In genomic region chr7:35624299-35625186, GRCh38 we compare ENCODE assay signal across 8 cellular contexts.
DNase-seq lines count a peak whose midpoint lies in the region; ATAC-seq and TF ChIP-seq lines count a peak whose summit lies in the region.

No MANE protein-coding gene starts in this region.

- no peaks in the 10 kb centered on the region for H3K27me3 Mint-ChIP-seq in CD8-positive, alpha-beta T cell (ENCODE audit: low read depth)
- no peaks in the 10 kb centered on the region for H3K27me3 Mint-ChIP-seq in activated CD8-positive, alpha-beta memory T cell treated with anti-CD3 and anti-CD28 coated beads, Interleukin-2, amount 10 ng/mL, durations not matched to agents 7 days and 5 days

- no peak overlapping the region for H3K27ac ChIP-seq in CD8-positive, alpha-beta T cell (ENCODE audit: low read depth, low read length)
- no peak overlapping the region for H3K27ac ChIP-seq in neural cell (ENCODE audit: low read length)

- CTCF ChIA-PET in CD8-positive, alpha-beta T cell (lab: Charles Lee) = interaction anchor here (0.7 to 2.6 kb wide), 25 partner anchors 9 to 584 kb away, joined by 3 to 16 read pairs (median 5); no protein-coding TSS in a partner anchor
- CTCF ChIA-PET in activated CD8-positive, alpha-beta memory T cell treated with anti-CD3 and anti-CD28 coated beads, Interleukin-2, amount 10 ng/mL, durations not matched to agents 7 days and 5 days (lab: Charles Lee) = interaction anchor here (0.6 to 4.0 kb wide), 28 partner anchors 9 to 656 kb away, joined by 3 to 29 read pairs (median 4); no protein-coding TSS in a partner anchor

- no peaks in the 10 kb centered on the region for H3K36me3 ChIP-seq in CD8-positive, alpha-beta T cell (ENCODE audit: insufficient read depth, low read length)
- H3K36me3 ChIP-seq in neural cell (ENCODE audit: insufficient read depth, low read length) = no peaks in the 10 kb centered on the region

- TF ChIP-seq RAD21 in neural cell (conservative IDR thresholded peaks at IDR 0.05) = peak; percentile 84

- H4K20me1 ChIP-seq in neural cell (ENCODE audit: insufficient read depth) = no peaks in the 10 kb centered on the region

- intact Hi-C loops in CD8-positive, alpha-beta T cell (cut with DNase I, micrococcal nuclease) = loop anchor here (1.0 to 10.0 kb wide), 5 partner anchors 199 to 802 kb away; no protein-coding TSS in a partner anchor

- H3K4me1 ChIP-seq in CD8-positive, alpha-beta T cell (ENCODE audit: insufficient read depth, low read length) = no peaks in the 10 kb centered on the region

- H3K4me3 Mint-ChIP-seq in CD8-positive, alpha-beta T cell = no peak overlapping the region
- H3K4me3 Mint-ChIP-seq in activated CD8-positive, alpha-beta memory T cell treated with anti-CD3 and anti-CD28 coated beads, Interleukin-2, amount 10 ng/mL, durations not matched to agents 7 days and 5 days = no peak overlapping the region

- H2AFZ ChIP-seq in neural cell (ENCODE audit: low read depth, low read length) = no peak overlapping the region

- no peaks in the 10 kb centered on the region for H3K9me2 ChIP-seq in neural cell (ENCODE audit: insufficient read depth, low read length)

- peaks cover 3% of the 10 kb centered on the region for H3K4me1 Mint-ChIP-seq in CD8-positive, alpha-beta T cell (ENCODE audit: low read depth)
- H3K4me1 Mint-ChIP-seq in activated CD8-positive, alpha-beta memory T cell treated with anti-CD3 and anti-CD28 coated beads, Interleukin-2, amount 10 ng/mL, durations not matched to agents 7 days and 5 days = peaks cover 2% of the 10 kb centered on the region

- H3K9ac ChIP-seq in neural cell (ENCODE audit: low read length) = no peak overlapping the region

- H3F3A ChIP-seq in neural cell (ENCODE audit: insufficient read depth, low read length, poor library complexity, severe bottlenecking) = no peaks in the 10 kb centered on the region

- H3K27me3 ChIP-seq in CD8-positive, alpha-beta T cell (ENCODE audit: insufficient read depth, low read length) = no peaks in the 10 kb centered on the region
- no peaks in the 10 kb centered on the region for H3K27me3 ChIP-seq in neural cell (ENCODE audit: insufficient read depth, low read depth, low read length)

- H3K9me3 Mint-ChIP-seq in CD8-positive, alpha-beta T cell = no peaks in the 10 kb centered on the region
- no peaks in the 10 kb centered on the region for H3K9me3 Mint-ChIP-seq in activated CD8-positive, alpha-beta memory T cell treated with anti-CD3 and anti-CD28 coated beads, Interleukin-2, amount 10 ng/mL, durations not matched to agents 7 days and 5 days (ENCODE audit: low read depth)

- peak; percentile 89 for ATAC-seq in CD8-positive, alpha-beta T cell
- peak; percentile 82 for ATAC-seq in GM19035 (IDR thresholded peaks at IDR 0.05; ENCODE audit: unreplicated experiment)
- peak; percentile 80 for ATAC-seq in HG03175 (IDR thresholded peaks at IDR 0.05; ENCODE audit: unreplicated experiment)
- ATAC-seq in activated CD8-positive, alpha-beta memory T cell treated with anti-CD3 and anti-CD28 coated beads, Interleukin-2, amount 10 ng/mL, durations not matched to agents 7 days and 5 days = peak; percentile 85
- ATAC-seq in HG03025 (IDR thresholded peaks at IDR 0.05; ENCODE audit: low FRiP score, unreplicated experiment) = no peak

- peaks cover 14% of the 10 kb centered on the region for H3K36me3 Mint-ChIP-seq in CD8-positive, alpha-beta T cell
- H3K36me3 Mint-ChIP-seq in activated CD8-positive, alpha-beta memory T cell treated with anti-CD3 and anti-CD28 coated beads, Interleukin-2, amount 10 ng/mL, durations not matched to agents 7 days and 5 days = peaks cover 5% of the 10 kb centered on the region

- no peak overlapping the region for H3K4me3 ChIP-seq in CD8-positive, alpha-beta T cell (ENCODE audit: low read depth, low read length)
- H3K4me3 ChIP-seq in fibroblast of mammary gland (ENCODE audit: control insufficient read depth, low read depth, low read length) (no peak overlapping the region), neural cell (ENCODE audit: low read length) (no peak overlapping the region)

- no peaks in the 10 kb centered on the region for H3K9me3 ChIP-seq in CD8-positive, alpha-beta T cell (ENCODE audit: low read length)
- no peaks in the 10 kb centered on the region for H3K9me3 ChIP-seq in neural cell (ENCODE audit: low read length)

- DNase-seq in CD8-positive, alpha-beta T cell = peak in 5 of 7 experiments; percentile 19 to 53 (median 31)
- DNase-seq in NCI-H524 treated with DMSO at 0.1 percent for 48 hours (lab: John Stamatoyannopoulos, UW) = peak; percentile 13
- peak; percentile 48 for DNase-seq in activated CD8-positive, alpha-beta memory T cell treated with anti-CD3 and anti-CD28 coated beads, Interleukin-2, amount 10 ng/mL, durations not matched to agents 7 days and 5 days
- DNase-seq in fibroblast of mammary gland (ENCODE audit: low read depth) = peak; percentile 39

- H3K79me2 ChIP-seq in neural cell (replicated peaks; ENCODE audit: insufficient read depth, low read length) = no peaks in the 10 kb centered on the region

- TF ChIP-seq CTCF in CD8-positive, alpha-beta T cell (IDR thresholded peaks at IDR 0.05) = peak; percentile 79
- peak; percentile 84 for TF ChIP-seq CTCF in fibroblast of mammary gland (conservative IDR thresholded peaks at IDR 0.05; ENCODE audit: control insufficient read depth, insufficient read depth, low read depth, low read length)
- peak; percentile 82 for TF ChIP-seq CTCF in neural cell (IDR thresholded peaks at IDR 0.05; ENCODE audit: poor library complexity, severe bottlenecking)

- no peak overlapping the region for H3K27ac Mint-ChIP-seq in CD8-positive, alpha-beta T cell
- no peak overlapping the region for H3K27ac Mint-ChIP-seq in activated CD8-positive, alpha-beta memory T cell treated with anti-CD3 and anti-CD28 coated beads, Interleukin-2, amount 10 ng/mL, durations not matched to agents 7 days and 5 days

- no peak overlapping the region for H3K4me2 ChIP-seq in neural cell (ENCODE audit: low read length)

- POLR2A ChIA-PET in CD8-positive, alpha-beta T cell (lab: Charles Lee) = interaction anchor here (0.7 to 0.8 kb wide), 2 partner anchors 9 to 176 kb away, joined by 3 read pairs; partner anchors contain the start of gene SEPTIN7

- no peak for TF ChIP-seq EP300 in neural cell (conservative IDR thresholded peaks at IDR 0.05; ENCODE audit: poor library complexity, severe bottlenecking)

TF ChIP-seq in neural cell, 6 proteins besides CTCF, POLR2A, EP300 and RAD21:
- TF ChIP-seq TAF1 (IDR thresholded peaks at IDR 0.05; ENCODE audit: low read depth) (no peak), SMC3 (conservative IDR thresholded peaks at IDR 0.05; ENCODE audit: poor library complexity) (peak; percentile 86)
